Comparison of ENCODE assay signal across 8 cellular contexts in genomic region chr3:146159616-146160232, GRCh38. TPM values are rescaled to one million over a fixed set of nuclear protein-coding genes. Genes with fewer than 3 reads are reported as not detected.
DNase-seq lines count a peak whose midpoint lies in the region; ATAC-seq and TF ChIP-seq lines count a peak whose summit lies in the region.

No MANE protein-coding gene starts in this region.

- TF ChIP-seq CTCF in cardiac muscle cell (IDR thresholded peaks at IDR 0.05; ENCODE audit: low read depth, low read length), result no peak
- TF ChIP-seq CTCF in mesothelial cell of epicardium (IDR thresholded peaks at IDR 0.05; ENCODE audit: unreplicated experiment), result no peak

- H3K4me1 ChIP-seq in cardiac muscle cell (ENCODE audit: low read depth) (peaks cover 49% of the 10 kb centered on the region), urinary bladder (ENCODE audit: insufficient read depth) (no peaks in the 10 kb centered on the region)

- H3K27me3 Mint-ChIP-seq in mesothelial cell of epicardium (ENCODE audit: low read depth), result no peaks in the 10 kb centered on the region

- peak overlapping the region; percentile 79 for H3K4me3 ChIP-seq in cardiac muscle cell
- H3K4me3 ChIP-seq in urinary bladder (ENCODE audit: low read depth, low read length), result peak overlapping the region; percentile 85

- H3K27me3 ChIP-seq in cardiac muscle cell, result no peaks in the 10 kb centered on the region

- no peaks in the 10 kb centered on the region for H3K36me3 Mint-ChIP-seq in mesothelial cell of epicardium

- DNase-seq in cardiac muscle cell (ENCODE audit: low read depth in 1 of 2, low spot score in 1 of 2) (no peak), left cardiac atrium (no peak), caudate nucleus (lab: John Stamatoyannopoulos, UW) (no peak), mesothelial cell of epicardium (ENCODE audit: low spot score in 2 of 2, unreplicated experiment in 2 of 2) (no peak), cortex of kidney (lab: John Stamatoyannopoulos, UW) (no peak)
- no peak for DNase-seq in stimulated activated naive CD4-positive, alpha-beta T cell treated with Interleukin-2 at 50 U/mL for 16 hours (lab: John Stamatoyannopoulos, UW)

- 19% methylated on average over 5 of the region's 5 CpGs for WGBS in urinary bladder

- H3K27ac ChIP-seq in cardiac muscle cell (peak overlapping the region; percentile 91), caudate nucleus (ENCODE audit: low read depth, low read length) (peak overlapping the region; percentile 85), urinary bladder (ENCODE audit: low read depth) (peak overlapping the region; percentile 86)

- H3K4me1 Mint-ChIP-seq in mesothelial cell of epicardium, result peaks cover 61% of the 10 kb centered on the region

- intact Hi-C loops in left cardiac atrium (cut with DNase I), result loop anchor here in 1 of 2 donors (5.0 kb wide), 1 partner anchor 92 kb away; no protein-coding TSS in a partner anchor

- ATAC-seq in left cardiac atrium (no peak), GM21619 (IDR thresholded peaks at IDR 0.05; ENCODE audit: unreplicated experiment) (no peak)

- no peaks in the 10 kb centered on the region for H3K9me3 ChIP-seq in cardiac muscle cell (ENCODE audit: low read depth)

- H3K9me3 Mint-ChIP-seq in mesothelial cell of epicardium, result no peaks in the 10 kb centered on the region

- H3K36me3 ChIP-seq in cardiac muscle cell (no peaks in the 10 kb centered on the region), urinary bladder (ENCODE audit: insufficient read depth) (no peaks in the 10 kb centered on the region)

- peak overlapping the region; percentile 88 for H3K4me3 Mint-ChIP-seq in mesothelial cell of epicardium

- peak overlapping the region; percentile 91 for H3K27ac Mint-ChIP-seq in mesothelial cell of epicardium

RNA-seq across cellular contexts. Expression of gene PLOD2, which starts 1.3 kb away (rescaled TPM):
- total RNA-seq in cardiac muscle cell, result 82.1 and 84.5 TPM in 2 replicates
- 93.7 and 108 TPM in 2 replicates for polyA plus RNA-seq in cardiac muscle cell
- 10 to 100 TPM; 35.7 to 39.0 TPM for total RNA-seq in left cardiac atrium
- 83.2 to 86.6 TPM (median 86.0 TPM) in 3 replicates for total RNA-seq in mesothelial cell of epicardium
- 114 TPM for total RNA-seq in urinary bladder
- polyA plus RNA-seq in urinary bladder, result 24.0 TPM
